ENCODE assay signal across 18 cellular contexts in the genomic region with DNA sequence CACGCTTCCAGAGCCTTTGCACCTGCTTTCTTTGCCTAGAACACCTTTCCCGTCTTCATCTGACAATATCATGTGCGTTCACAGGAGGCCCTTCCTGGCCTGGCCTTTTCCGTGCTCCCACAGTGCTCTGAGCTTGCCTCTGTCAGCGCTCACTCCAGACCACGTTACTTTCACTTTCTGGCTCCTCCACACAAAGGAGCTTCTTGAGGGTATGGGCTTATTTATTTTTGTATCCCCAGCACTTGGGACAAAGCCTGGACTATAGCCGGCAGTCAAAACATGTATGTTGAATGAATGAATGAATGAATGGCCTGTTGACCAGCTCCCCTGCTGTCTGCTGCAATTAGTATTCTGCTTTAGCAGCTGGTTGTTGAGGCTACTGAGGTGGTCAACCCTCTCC. TPM values are rescaled to one million over a fixed set of nuclear protein-coding genes. Genes with fewer than 3 reads are reported as not detected.
DNase-seq lines count a peak whose midpoint lies in the region; ATAC-seq and TF ChIP-seq lines count a peak whose summit lies in the region.
"Had no signal": no experiment of that assay in that cellular context is flagged by ENCODE, and none has a peak within 500 bp of the region (broad histone marks: within the 10 kb centered on the region; RNA-seq: fewer than 3 reads in every experiment).

No MANE protein-coding gene starts in this region.

- no peak overlapping the region for H3K27ac ChIP-seq in ascending aorta
- no peak overlapping the region for H3K27ac ChIP-seq in psoas muscle
- H3K27ac ChIP-seq: BLaER1 treated with 17β-estradiol and CSF1 and Interleukin-3, amounts not matched to agents 10 nM and 100 nM; body of pancreas; upper lobe of left lung had no signal

- ATAC-seq in psoas muscle (peak in 3 of 4 donors; percentile 10 to 20 (median 11)), GM18870 (IDR thresholded peaks at IDR 0.05; ENCODE audit: unreplicated experiment) (no peak)
- ATAC-seq: activated CD8-positive, alpha-beta T cell treated with anti-CD3 and anti-CD28 coated beads for 36 hours; activated T-helper 17 cell treated with anti-CD3 and anti-CD28 coated beads, Interleukin-2, amount 50 U/mL, for 72 hours had no signal

- DNase-seq in EH (ENCODE audit: low read depth) (peak; percentile 26), ascending aorta (ENCODE audit: low spot score in 2 of 2) (no peak), fibroblast of villous mesenchyme (ENCODE audit: low read depth) (peak; percentile 53), psoas muscle (peak in 1 of 2 donors; percentile 35), A172 (ENCODE audit: low spot score) (no peak), GDM1 (lab: John Stamatoyannopoulos, UW) (no peak), activated gamma-delta T cell treated with Interleukin-2 at 50 U/mL for 16 hours (no peak)
- DNase-seq: activated CD8-positive, alpha-beta T cell treated with anti-CD3 and anti-CD28 coated beads for 36 hours; body of pancreas; islet precursor cell; naive B cell; NCI-H187; NCI-H524; stimulated activated CD4-positive, alpha-beta T cell treated with anti-CD3 and anti-CD28 coated beads, Interleukin-2, amount 100 ng/mL, for 48 hours; upper lobe of left lung had no signal

- H3K4me3 ChIP-seq in ascending aorta, result peak overlapping the region; percentile 8 to 19
- no peak overlapping the region for H3K4me3 ChIP-seq in fibroblast of villous mesenchyme (ENCODE audit: low read depth, low read length)
- no peak overlapping the region for H3K4me3 ChIP-seq in psoas muscle
- H3K4me3 ChIP-seq: BLaER1 treated with 17β-estradiol and CSF1 and Interleukin-3, amounts not matched to agents 10 nM and 100 nM; body of pancreas had no signal

- intact Hi-C loops in ascending aorta (cut with DNase I), result no loop called here
- intact Hi-C loops in psoas muscle (cut with DNase I), result no loop called here

- H3K4me1 ChIP-seq in ascending aorta, result peaks cover 0 to 8% of the 10 kb centered on the region in 2 donors
- H3K4me1 ChIP-seq in psoas muscle, result no peaks in the 10 kb centered on the region

- no peaks in the 10 kb centered on the region for H3K9me3 ChIP-seq in ascending aorta
- H3K9me3 ChIP-seq in psoas muscle, result no peaks in the 10 kb centered on the region
- H3K9me3 ChIP-seq: BLaER1 treated with 17β-estradiol and CSF1 and Interleukin-3, amounts not matched to agents 10 nM and 100 nM; body of pancreas; upper lobe of left lung had no signal

- H3K36me3 ChIP-seq in ascending aorta, result peaks cover 0 to 4% of the 10 kb centered on the region in 2 donors
- H3K36me3 ChIP-seq in psoas muscle (ENCODE audit: insufficient read depth in 1 of 2, low read depth in 1 of 2), result peaks cover 0 to 20% of the 10 kb centered on the region in 2 donors

- H3K27me3 ChIP-seq in ascending aorta (peaks cover 5% of the 10 kb centered on the region), psoas muscle (ENCODE audit: insufficient read depth in 3 of 3, low read length in 2 of 3) (peaks cover 0 to 36% (median 14%) of the 10 kb centered on the region in 3 donors)

- TF ChIP-seq CTCF in ascending aorta (IDR thresholded peaks at IDR 0.05), result no peak
- TF ChIP-seq CTCF in fibroblast of villous mesenchyme (IDR thresholded peaks at IDR 0.05; ENCODE audit: insufficient read depth, low read depth, low read length), result no peak
- TF ChIP-seq CTCF in psoas muscle (IDR thresholded peaks at IDR 0.05), result no peak

- 49 to 53% (median 53%) methylated on average over 7 of the region's 7 CpGs for WGBS in psoas muscle, 3 donors

RNA-seq across cellular contexts. Expression of a gene that starts 11.1 kb away (rescaled TPM):
- total RNA-seq in ascending aorta (not detected), fibroblast of villous mesenchyme (not detected in 2 replicates), psoas muscle (not detected)
- under 1 TPM in 2 of 3 donors, not detected in 1; 0.03 TPM for polyA plus RNA-seq in psoas muscle
- total RNA-seq in A172 (2014; rRNA removed; shearing (Covaris generic)), result not detected in 2 replicates
- total RNA-seq: activated CD8-positive, alpha-beta T cell treated with anti-CD3 and anti-CD28 coated beads for 36 hours; activated T-helper 17 cell treated with anti-CD3 and anti-CD28 coated beads, Interleukin-2, amount 50 U/mL, for 72 hours; body of pancreas had no signal

RNA-seq across cellular contexts. Expression of a gene that starts 38.0 kb away (rescaled TPM):
- 39.8 TPM for total RNA-seq in ascending aorta
- 11.3 and 12.1 TPM in 2 replicates for total RNA-seq in fibroblast of villous mesenchyme
- total RNA-seq in psoas muscle, result 1 to 10 TPM; 3.8 to 7.3 (median 4.1) TPM
- 1 to 10 TPM; 2.1 to 4.6 (median 2.6) TPM for polyA plus RNA-seq in psoas muscle
- total RNA-seq in A172 (2014; rRNA removed; shearing (Covaris generic)), result 2.8 and 3.1 TPM in 2 replicates
- total RNA-seq: activated T-helper 17 cell treated with anti-CD3 and anti-CD28 coated beads, Interleukin-2, amount 50 U/mL, for 72 hours had no signal

Comparison
In these comparisons a context has a peak if more than half of its experiments do, and no peak if none do; other contexts are left out.
1. DNase-seq: peak in EH (single experiment) and fibroblast of villous mesenchyme (single experiment); none in ascending aorta (0 of 2), A172 (single experiment), GDM1 (single experiment) and activated gamma-delta T cell treated with Interleukin-2 at 50 U/mL for 16 hours (single experiment).
2. H3K4me3 ChIP-seq: peak in ascending aorta (2 of 2); none in fibroblast of villous mesenchyme (single experiment) and psoas muscle (single experiment).